ENCODE assay signal across 1 cellular context in the genomic region with DNA sequence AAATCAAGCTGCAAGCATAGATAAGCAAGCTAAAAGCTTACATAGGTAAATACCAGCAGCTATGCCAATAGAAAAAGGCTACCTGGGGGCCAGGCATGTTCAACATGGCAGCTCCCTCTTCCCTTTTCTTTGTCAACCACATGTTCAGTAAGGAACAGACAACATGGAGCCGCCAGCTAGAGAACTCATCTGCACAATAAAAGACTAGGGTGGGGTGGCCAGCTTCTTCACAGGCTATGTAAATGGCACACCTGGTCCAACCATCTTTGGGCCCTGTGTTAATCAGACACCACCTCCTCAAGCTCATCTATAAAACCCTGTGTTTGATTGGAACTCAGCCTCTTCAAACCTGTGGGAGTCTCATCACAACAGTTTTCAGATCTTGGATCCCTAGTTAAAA.
TF ChIP-seq lines count a peak whose summit lies in the region.

No MANE protein-coding gene starts in this region.

TF ChIP-seq in WTC11, 78 proteins besides CTCF, POLR2A, EP300 and RAD21 (continued from another document):
- TF ChIP-seq, protein P1, sequence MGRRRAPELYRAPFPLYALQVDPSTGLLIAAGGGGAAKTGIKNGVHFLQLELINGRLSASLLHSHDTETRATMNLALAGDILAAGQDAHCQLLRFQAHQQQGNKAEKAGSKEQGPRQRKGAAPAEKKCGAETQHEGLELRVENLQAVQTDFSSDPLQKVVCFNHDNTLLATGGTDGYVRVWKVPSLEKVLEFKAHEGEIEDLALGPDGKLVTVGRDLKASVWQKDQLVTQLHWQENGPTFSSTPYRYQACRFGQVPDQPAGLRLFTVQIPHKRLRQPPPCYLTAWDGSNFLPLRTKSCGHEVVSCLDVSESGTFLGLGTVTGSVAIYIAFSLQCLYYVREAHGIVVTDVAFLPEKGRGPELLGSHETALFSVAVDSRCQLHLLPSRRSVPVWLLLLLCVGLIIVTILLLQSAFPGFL (CRISPR knock-in tag; IDR thresholded peaks at IDR 0.05; ENCODE audit: borderline replicate concordance), result no peak
- TF ChIP-seq NFE2L1 (CRISPR knock-in tag; IDR thresholded peaks at IDR 0.05) (no peak), OVOL2 (CRISPR knock-in tag; IDR thresholded peaks at IDR 0.05; ENCODE audit: borderline replicate concordance) (no peak)
